Comparison of ENCODE assay signal across 12 cellular contexts in the genomic region with DNA sequence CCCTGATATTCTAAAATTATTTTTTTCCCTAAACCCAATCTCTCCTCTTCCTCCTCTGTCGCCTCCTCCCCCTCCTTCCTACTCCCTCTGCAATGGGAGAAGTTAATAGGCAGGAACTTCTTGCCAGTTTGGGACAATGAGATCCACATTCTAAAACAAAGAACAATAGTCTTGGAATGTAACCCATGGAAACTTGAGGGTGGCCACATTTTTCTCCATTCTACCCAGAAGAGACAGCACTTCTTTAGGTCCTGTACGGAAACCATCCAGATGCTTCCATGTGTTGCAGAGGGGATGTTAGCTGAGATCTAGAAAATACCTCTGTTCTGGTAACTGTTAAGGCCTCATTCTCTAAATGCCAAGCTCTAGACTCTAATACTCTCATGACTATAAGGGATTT. TPM values are rescaled to one million over a fixed set of nuclear protein-coding genes. Genes with fewer than 3 reads are reported as not detected.
DNase-seq lines count a peak whose midpoint lies in the region; TF ChIP-seq lines count a peak whose summit lies in the region.
"Had no signal": no experiment of that assay in that cellular context is flagged by ENCODE, and none has a peak within 500 bp of the region (broad histone marks: within the 10 kb centered on the region; RNA-seq: fewer than 3 reads in every experiment).

No MANE protein-coding gene starts in this region.

- H3K27ac ChIP-seq in BLaER1 (no peak overlapping the region), adrenal gland (peak overlapping the region; percentile 17 to 85 (median 71)), rectal smooth muscle tissue (ENCODE audit: low read depth, low read length) (peak overlapping the region; percentile 33)

- DNase-seq in adrenal gland (no peak), glomerular endothelial cell (ENCODE audit: extremely low read depth, low read depth, low spot score) (peak; percentile 69), anterior cingulate cortex (lab: John Stamatoyannopoulos, UW) (no peak), COLO829 (ENCODE audit: low spot score) (no peak), GM10266 (ENCODE audit: extremely low spot score) (no peak)
- no peak for DNase-seq in activated CD4-positive, CD25-positive, alpha-beta regulatory T cell (lab: John Stamatoyannopoulos, UW)
- DNase-seq: amygdala; head of caudate nucleus; natural killer cell; NK-92 treated with Interleukin-12 subunit alpha and Interleukin-12 subunit beta, amount 100 ng/mL, for 24 hours had no signal

- H3K9me3 ChIP-seq in BLaER1 (no peaks in the 10 kb centered on the region), adrenal gland (replicated peaks in 1 of 3) (no peaks in the 10 kb centered on the region)

- WGBS in adrenal gland, 4 donors, result 44 to 49% (median 46%) methylated on average over 2 of the region's 2 CpGs

- no peak for TF ChIP-seq CTCF in adrenal gland (IDR thresholded peaks at IDR 0.05)
- no peak for TF ChIP-seq CTCF in GM10266 (IDR thresholded peaks at IDR 0.05; ENCODE audit: control insufficient read depth, insufficient read depth, low read depth, missing control alignments)

- no peak overlapping the region for H3K9ac ChIP-seq in BLaER1
- H3K9ac ChIP-seq in rectal smooth muscle tissue (ENCODE audit: low read length), result no peak overlapping the region

- H3K36me3 ChIP-seq in BLaER1 (no peaks in the 10 kb centered on the region), adrenal gland (replicated peaks in 1 of 2) (peaks cover 0 to 44% of the 10 kb centered on the region in 2 donors), rectal smooth muscle tissue (ENCODE audit: control insufficient read depth, insufficient read depth, low read length) (peaks cover 3% of the 10 kb centered on the region)

- H3K4me3 ChIP-seq in BLaER1, result no peak overlapping the region
- H3K4me3 ChIP-seq in adrenal gland, result no peak overlapping the region
- no peak overlapping the region for H3K4me3 ChIP-seq in rectal smooth muscle tissue (ENCODE audit: low read length)

- peak overlapping the region; percentile 51 for H3K4me2 ChIP-seq in BLaER1

- no peaks in the 10 kb centered on the region for H4K20me1 ChIP-seq in BLaER1

- TF ChIP-seq POLR2A in adrenal gland (IDR thresholded peaks at IDR 0.05), result no peak

- H3K27me3 ChIP-seq in BLaER1 (no peaks in the 10 kb centered on the region), adrenal gland (no peaks in the 10 kb centered on the region), rectal smooth muscle tissue (ENCODE audit: control insufficient read depth, insufficient read depth, low read length) (no peaks in the 10 kb centered on the region)

- intact Hi-C loops in adrenal gland (cut with DNase I), result no loop called here

- H3K4me1 ChIP-seq in BLaER1, result peaks cover 26% of the 10 kb centered on the region
- H3K4me1 ChIP-seq in adrenal gland (replicated peaks in 1 of 2), result peaks cover 84 to 96% of the 10 kb centered on the region in 2 donors
- H3K4me1 ChIP-seq in rectal smooth muscle tissue (ENCODE audit: control insufficient read depth, insufficient read depth, low read length), result peaks cover 41% of the 10 kb centered on the region

RNA-seq across cellular contexts. Expression of gene SPARC, which starts 10.0 kb away (rescaled TPM):
- total RNA-seq in adrenal gland (1,000 to 10,000 TPM in 4 of 8 donors, 100 to 1,000 TPM in 4; 478 to 3,013 (median 1,213) TPM), glomerular endothelial cell (2,016 and 3,575 TPM in 2 replicates)
- polyA plus RNA-seq in adrenal gland, result 1,000 to 10,000 TPM in 1 of 3 donors, 100 to 1,000 TPM in 2; 145 to 2,674 (median 298) TPM
